ENCODE assay signal across 10 cellular contexts in the genomic region with DNA sequence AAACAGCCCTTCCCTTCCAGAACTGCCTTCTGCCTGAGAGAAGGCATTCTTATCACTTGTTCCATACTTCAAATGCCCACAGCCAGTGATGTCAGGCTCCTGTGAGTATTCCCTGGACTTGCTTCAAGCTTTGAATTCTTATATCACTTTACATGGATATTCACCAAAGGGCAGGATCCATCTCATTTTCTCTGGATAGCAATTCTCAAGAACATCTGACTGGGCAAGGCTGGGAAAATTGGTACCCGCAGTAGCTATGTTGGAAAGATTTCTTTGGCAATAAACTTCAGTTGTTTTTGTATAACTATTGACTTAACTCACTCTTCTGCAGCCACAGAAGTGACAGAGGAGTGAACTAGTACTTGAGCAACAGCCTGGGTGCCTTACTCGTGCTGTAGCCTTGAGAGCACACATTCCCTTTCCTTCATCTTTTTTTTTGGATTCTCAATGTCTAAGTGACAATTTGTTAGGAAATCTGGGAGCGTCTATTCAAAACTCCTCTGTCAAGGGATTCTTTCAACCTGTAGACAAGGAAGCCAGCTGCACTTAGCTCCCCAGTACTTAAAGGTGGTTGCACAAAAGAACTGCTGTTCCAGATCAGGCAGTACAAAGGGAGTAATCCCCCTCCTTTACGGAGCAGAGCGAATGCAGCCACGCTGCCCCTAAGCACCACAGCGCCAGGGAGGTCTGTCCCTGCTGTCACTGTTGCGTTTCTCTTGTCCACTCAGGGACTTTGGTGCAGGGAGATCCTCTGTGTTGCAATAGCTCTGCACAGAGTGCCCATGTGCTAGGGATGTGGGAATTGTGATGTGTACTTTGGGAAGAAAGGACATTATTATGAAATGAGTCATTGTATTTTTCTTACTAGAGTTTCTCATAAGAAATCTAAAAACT.
DNase-seq lines count a peak whose midpoint lies in the region; FAIRE-seq and TF ChIP-seq lines count a peak whose summit lies in the region.
"Had no signal": no experiment of that assay in that cellular context is flagged by ENCODE, and none has a peak within 500 bp of the region (broad histone marks: within the 10 kb centered on the region; RNA-seq: fewer than 3 reads in every experiment).

No MANE protein-coding gene starts in this region.

- dilution Hi-C loops in keratinocyte (cut with MboI; ENCODE audit: extremely low pct_ligation_motif_present, low sequenced_read_pairs), result no loop called here

- H3K27me3 ChIP-seq in keratinocyte (ENCODE audit: control insufficient read depth, extremely low read depth, insufficient read depth, low read length) (no peaks in the 10 kb centered on the region), subcutaneous abdominal adipose tissue (ENCODE audit: control insufficient read depth in 5 of 5, insufficient read depth in 4 of 5, low read length in 5 of 5) (no peaks in the 10 kb centered on the region)

- DNase-seq in HT1080 (ENCODE audit: low read depth) (peak; percentile 95), keratinocyte (ENCODE audit: low read depth, low spot score) (no peak), NCI-H146 (lab: John Stamatoyannopoulos, UW) (no peak), T-helper 9 cell (no peak), COLO668 (lab: John Stamatoyannopoulos, UW; ENCODE audit: unreplicated experiment) (no peak), NOMO-1 treated with DMSO at 0.1 percent for 48 hours (lab: John Stamatoyannopoulos, UW; ENCODE audit: unreplicated experiment) (no peak)
- DNase-seq: left colon had no signal

- peak overlapping the region; percentile 7 for H3K4me2 ChIP-seq in keratinocyte (ENCODE audit: control insufficient read depth, extremely low read depth, insufficient read depth, low read depth, low read length)

- H3K4me1 ChIP-seq in keratinocyte (ENCODE audit: control insufficient read depth, extremely low read depth, insufficient read depth, low read length) (peaks cover 26% of the 10 kb centered on the region), subcutaneous abdominal adipose tissue (ENCODE audit: control insufficient read depth in 5 of 5, insufficient read depth in 5 of 5, low read length in 5 of 5) (peaks cover 4 to 10% (median 9%) of the 10 kb centered on the region in 5 donors)

- peaks cover 14% of the 10 kb centered on the region for H3K36me3 Mint-ChIP-seq in brain

- H3K4me3 Mint-ChIP-seq in brain, result peak overlapping the region in 2 of 5 experiments; percentile 52 to 55
- H3K4me3 Mint-ChIP-seq: T-helper 1 cell treated with Interleukin-12 subunit alpha and Interleukin-12 subunit beta and Interleukin-4 antibody, amounts not matched to agents 30 μg/mL and 1 μg/mL, for 36 hours had no signal

- no peak for TF ChIP-seq CTCF in brain (conservative IDR thresholded peaks at IDR 0.05)
- TF ChIP-seq CTCF in keratinocyte (optimal IDR thresholded peaks at IDR 0.05 in 1 of 3, IDR thresholded peaks at IDR 0.05 in 1 of 3, conservative IDR thresholded peaks at IDR 0.05 in 1 of 3; ENCODE audit: extremely low read depth in 1 of 3, insufficient read depth in 2 of 3, low read length in 3 of 3), result no peak

- H3K9ac ChIP-seq in keratinocyte (ENCODE audit: control insufficient read depth, extremely low read depth, insufficient read depth, low read length) (peak overlapping the region; percentile 8), subcutaneous abdominal adipose tissue (ENCODE audit: low read length in 5 of 5) (peak overlapping the region in 1 of 5 donors; percentile 47)

- peak overlapping the region in 4 of 5 experiments; percentile 33 to 88 (median 79) for H3K27ac Mint-ChIP-seq in brain
- H3K27ac Mint-ChIP-seq: T-helper 1 cell treated with Interleukin-12 subunit alpha and Interleukin-12 subunit beta and Interleukin-4 antibody, amounts not matched to agents 30 μg/mL and 1 μg/mL, for 36 hours had no signal

- FAIRE-seq in keratinocyte (lab: Jason Lieb, UNC), result peak; percentile 96

- H3K4me3 ChIP-seq in keratinocyte (ENCODE audit: control insufficient read depth in 2 of 3, extremely low read depth in 1 of 3, insufficient read depth in 2 of 3, low read depth in 1 of 3, low read length in 3 of 3), result no peak overlapping the region
- peak overlapping the region in 2 of 5 donors; percentile 25 to 42 for H3K4me3 ChIP-seq in subcutaneous abdominal adipose tissue (ENCODE audit: low read depth in 1 of 5, low read length in 5 of 5)

- H3K36me3 ChIP-seq in keratinocyte (ENCODE audit: control insufficient read depth in 2 of 2, extremely low read depth in 1 of 2, insufficient read depth in 2 of 2, low read length in 2 of 2) (peaks cover 0 to 3% of the 10 kb centered on the region in 2 experiments), subcutaneous abdominal adipose tissue (ENCODE audit: control insufficient read depth in 5 of 5, insufficient read depth in 5 of 5, low read length in 5 of 5) (no peaks in the 10 kb centered on the region)

- H3K27ac ChIP-seq in keratinocyte (ENCODE audit: control insufficient read depth, insufficient read depth, low read length), result peak overlapping the region; percentile 30
- peak overlapping the region; percentile 59 for H3K27ac ChIP-seq in subcutaneous abdominal adipose tissue (ENCODE audit: low read depth, low read length)

- peaks cover 4% of the 10 kb centered on the region for H3K27me3 Mint-ChIP-seq in brain

- no peaks in the 10 kb centered on the region for H3K9me3 Mint-ChIP-seq in brain
- H3K9me3 Mint-ChIP-seq: T-helper 1 cell treated with Interleukin-12 subunit alpha and Interleukin-12 subunit beta and Interleukin-4 antibody, amounts not matched to agents 30 μg/mL and 1 μg/mL, for 36 hours had no signal

- H2AFZ ChIP-seq in keratinocyte (ENCODE audit: control insufficient read depth, low read length), result no peak overlapping the region

- no peaks in the 10 kb centered on the region for H3K9me1 ChIP-seq in keratinocyte (ENCODE audit: control insufficient read depth, extremely low read depth, insufficient read depth, low read length)

- H3K4me1 Mint-ChIP-seq in brain, result peaks cover 59% of the 10 kb centered on the region

- H3K9me3 ChIP-seq in keratinocyte (ENCODE audit: control insufficient read depth, low read depth, low read length) (no peaks in the 10 kb centered on the region), subcutaneous abdominal adipose tissue (ENCODE audit: control insufficient read depth in 5 of 5, low read length in 5 of 5) (no peaks in the 10 kb centered on the region)

- no peaks in the 10 kb centered on the region for H4K20me1 ChIP-seq in keratinocyte (ENCODE audit: control insufficient read depth, extremely low read depth, insufficient read depth, low read length)

- no peaks in the 10 kb centered on the region for H3K79me2 ChIP-seq in keratinocyte (ENCODE audit: control insufficient read depth, insufficient read depth, low read length)
